Comparison of ENCODE assay signal across 1 cellular context in genomic region chr12:1811281-1811947, GRCh38.
TF ChIP-seq lines count a peak whose summit lies in the region.

No MANE protein-coding gene starts in this region.

TF ChIP-seq in HepG2, 621 proteins besides CTCF, POLR2A, EP300 and RAD21 (continued from another document and continues in another):
- TF ChIP-seq FOXO4 (CRISPR knock-in tag; conservative IDR thresholded peaks at IDR 0.05) (no peak), CENPX (CRISPR knock-in tag; IDR thresholded peaks at IDR 0.05) (no peak), ZBTB34 (CRISPR knock-in tag; IDR thresholded peaks at IDR 0.05) (no peak), KLF16 (CRISPR knock-in tag; IDR thresholded peaks at IDR 0.05) (peak in 1 of 2 experiments; percentile 47; a peak in 1 of 4 replicates), PTBP1 (IDR thresholded peaks at IDR 0.05; ENCODE audit: low read depth, low read length, poor library complexity, severe bottlenecking) (no peak), ZMYM2 (CRISPR knock-in tag; IDR thresholded peaks at IDR 0.05) (0 out of 2 replicates have a peak, but pooled peaks have one; percentile 13), ASH2L (IDR thresholded peaks at IDR 0.05; ENCODE audit: insufficient read length, low read depth, low read length) (no peak), MLLT10 (CRISPR knock-in tag; IDR thresholded peaks at IDR 0.05) (no peak), IKZF5 (CRISPR knock-in tag; IDR thresholded peaks at IDR 0.05) (peak; percentile 38; the same call in 1 of the 2 replicates), ZNF354B (CRISPR knock-in tag; IDR thresholded peaks at IDR 0.05) (no peak), POLR2G (IDR thresholded peaks at IDR 0.05; ENCODE audit: low read depth, low read length) (peak; percentile 77), FOXP4 (CRISPR knock-in tag; IDR thresholded peaks at IDR 0.05) (peak; percentile 42; the same call in 1 of the 2 replicates), CREM (IDR thresholded peaks at IDR 0.05) (peak; percentile 51; the same call in 1 of the 2 replicates), CREM (CRISPR knock-in tag; IDR thresholded peaks at IDR 0.05) (no peak), SUZ12 (IDR thresholded peaks at IDR 0.05; ENCODE audit: low read depth, low read length) (no peak), ZNF816 (CRISPR knock-in tag; IDR thresholded peaks at IDR 0.05; ENCODE audit: borderline replicate concordance) (no peak), NCOA2 (CRISPR knock-in tag; IDR thresholded peaks at IDR 0.05) (no peak), ZNF556 (CRISPR knock-in tag; IDR thresholded peaks at IDR 0.05; ENCODE audit: borderline replicate concordance) (no peak), CHD2 (IDR thresholded peaks at IDR 0.05; ENCODE audit: low read depth, low read length) (no peak), ZNF441 (CRISPR knock-in tag; IDR thresholded peaks at IDR 0.05; ENCODE audit: borderline replicate concordance) (peak; percentile 61; the same call in 1 of the 2 replicates), MAF1 (CRISPR knock-in tag; IDR thresholded peaks at IDR 0.05; ENCODE audit: borderline replicate concordance) (no peak), FUBP1 (CRISPR knock-in tag; IDR thresholded peaks at IDR 0.05; ENCODE audit: borderline replicate concordance) (0 out of 2 replicates have a peak, but pooled peaks have one; percentile 62), HOMEZ (CRISPR knock-in tag; IDR thresholded peaks at IDR 0.05; ENCODE audit: low read depth) (no peak; the same call in 1 of the 2 replicates), TARDBP (CRISPR knock-in tag; IDR thresholded peaks at IDR 0.05) (no peak), GZF1 (CRISPR knock-in tag; IDR thresholded peaks at IDR 0.05) (no peak), NR0B2 (CRISPR knock-in tag; IDR thresholded peaks at IDR 0.05) (no peak), ZSCAN21 (CRISPR knock-in tag; IDR thresholded peaks at IDR 0.05; ENCODE audit: borderline replicate concordance) (0 out of 2 replicates have a peak, but pooled peaks have one; percentile 52), SMAD9 (CRISPR knock-in tag; IDR thresholded peaks at IDR 0.05) (no peak), MAZ (IDR thresholded peaks at IDR 0.05; ENCODE audit: borderline replicate concordance, low read depth, low read length) (peak; percentile 35; the same call in 1 of the 2 replicates), MAZ (CRISPR knock-in tag; IDR thresholded peaks at IDR 0.05; ENCODE audit: low read depth) (no peak), ZSCAN31 (CRISPR knock-in tag; IDR thresholded peaks at IDR 0.05; ENCODE audit: low read depth) (no peak), HNF4G (IDR thresholded peaks at IDR 0.05; ENCODE audit: borderline replicate concordance, low read depth, low read length) (peak; percentile 74), HNF4G (CRISPR knock-in tag; IDR thresholded peaks at IDR 0.05; ENCODE audit: borderline replicate concordance, low read depth) (0 out of 2 replicates have a peak, but pooled peaks have one; percentile 27), ZNF800 (CRISPR knock-in tag; IDR thresholded peaks at IDR 0.05) (no peak), ISX (CRISPR knock-in tag; conservative IDR thresholded peaks at IDR 0.05) (no peak), ZNF569 (CRISPR knock-in tag; IDR thresholded peaks at IDR 0.05; ENCODE audit: borderline replicate concordance) (no peak), RXRB (CRISPR knock-in tag; IDR thresholded peaks at IDR 0.05; ENCODE audit: borderline replicate concordance) (0 out of 2 replicates have a peak, but pooled peaks have one; percentile 42), NFYC (CRISPR knock-in tag; IDR thresholded peaks at IDR 0.05) (0 out of 2 replicates have a peak, but pooled peaks have one; percentile 12), SPEN (CRISPR knock-in tag; IDR thresholded peaks at IDR 0.05; ENCODE audit: low read depth) (peak; percentile 54; the same call in 1 of the 2 replicates), LCORL (IDR thresholded peaks at IDR 0.05) (0 out of 2 replicates have a peak, but pooled peaks have one; percentile 8), LCORL (CRISPR knock-in tag; IDR thresholded peaks at IDR 0.05) (no peak; the same call in 1 of the 2 replicates), ZNF546 (CRISPR knock-in tag; conservative IDR thresholded peaks at IDR 0.05) (no peak), ZSCAN25 (CRISPR knock-in tag; IDR thresholded peaks at IDR 0.05) (peak; percentile 28; the same call in 1 of the 2 replicates), ZNF335 (CRISPR knock-in tag; IDR thresholded peaks at IDR 0.05) (peak; percentile 54; the same call in 1 of the 2 replicates), ZNF770 (CRISPR knock-in tag; IDR thresholded peaks at IDR 0.05) (no peak), ZNF672 (CRISPR knock-in tag; IDR thresholded peaks at IDR 0.05) (no peak), TMF1 (CRISPR knock-in tag; IDR thresholded peaks at IDR 0.05; ENCODE audit: low read depth) (no peak), ZFP90 (CRISPR knock-in tag; IDR thresholded peaks at IDR 0.05; ENCODE audit: borderline replicate concordance) (peak; percentile 51; the same call in 1 of the 2 replicates), ZNF720 (CRISPR knock-in tag; IDR thresholded peaks at IDR 0.05) (no peak), HHEX (CRISPR knock-in tag; IDR thresholded peaks at IDR 0.05) (no peak), BCLAF1 (IDR thresholded peaks at IDR 0.05) (no peak)
